In genomic region chr6:153804755-153805330, GRCh38 we compare ENCODE assay signal across 1 cellular context.
TF ChIP-seq lines count a peak whose summit lies in the region.

No MANE protein-coding gene starts in this region.

TF ChIP-seq in GM23338, 12 proteins besides CTCF, POLR2A, EP300 and RAD21 (continued from another document):
- no peak for TF ChIP-seq REST (IDR thresholded peaks at IDR 0.05; ENCODE audit: unreplicated experiment)
- no peak for TF ChIP-seq JUNB (IDR thresholded peaks at IDR 0.05; ENCODE audit: unreplicated experiment)
- no peak for TF ChIP-seq ZNF462 (CRISPR knock-in tag; IDR thresholded peaks at IDR 0.05)
- no peak for TF ChIP-seq CREB1 (CRISPR knock-in tag; IDR thresholded peaks at IDR 0.05; ENCODE audit: low read depth)
- TF ChIP-seq EZH2phosphoT487 (IDR thresholded peaks at IDR 0.05; ENCODE audit: unreplicated experiment), result no peak
- no peak for TF ChIP-seq ZNF331 (CRISPR knock-in tag; IDR thresholded peaks at IDR 0.05; ENCODE audit: low read depth)
- TF ChIP-seq ETS1 (IDR thresholded peaks at IDR 0.05), result no peak
- TF ChIP-seq NANOG (IDR thresholded peaks at IDR 0.05; ENCODE audit: borderline replicate concordance), result no peak
